ENCODE assay signal across 1 cellular context in genomic region chr11:6654281-6655019, GRCh38.
TF ChIP-seq lines count a peak whose summit lies in the region.

No MANE protein-coding gene starts in this region.

TF ChIP-seq in HepG2, 621 proteins besides CTCF, POLR2A, EP300 and RAD21 (continued from another document and continues in another):
- TF ChIP-seq ARID5B (CRISPR knock-in tag; IDR thresholded peaks at IDR 0.05) = peak; percentile 59
- no peak for TF ChIP-seq CREB3 (CRISPR knock-in tag; IDR thresholded peaks at IDR 0.05)
- TF ChIP-seq RXRA (CRISPR knock-in tag; IDR thresholded peaks at IDR 0.05) = peak; percentile 66; the same call in 1 of the 2 replicates
- TF ChIP-seq TBX2 (CRISPR knock-in tag; IDR thresholded peaks at IDR 0.05; ENCODE audit: borderline replicate concordance) = peak; percentile 75
- 0 out of 2 replicates have a peak, but pooled peaks have one; percentile 31 for TF ChIP-seq KDM2A (CRISPR knock-in tag; IDR thresholded peaks at IDR 0.05; ENCODE audit: borderline replicate concordance, low read depth)
- peak; percentile 72 for TF ChIP-seq RARA (CRISPR knock-in tag; IDR thresholded peaks at IDR 0.05)
- no peak for TF ChIP-seq FOXP1 (IDR thresholded peaks at IDR 0.05)
- TF ChIP-seq FOXP1 (CRISPR knock-in tag; IDR thresholded peaks at IDR 0.05) = peak; percentile 28; the same call in 1 of the 2 replicates
- TF ChIP-seq BCL6 (CRISPR knock-in tag; IDR thresholded peaks at IDR 0.05) = peak; percentile 76
- TF ChIP-seq HHEX (CRISPR knock-in tag; IDR thresholded peaks at IDR 0.05) = peak; percentile 95
- peak; percentile 58 for TF ChIP-seq SALL1 (CRISPR knock-in tag; IDR thresholded peaks at IDR 0.05)
- TF ChIP-seq MIER3 (CRISPR knock-in tag; IDR thresholded peaks at IDR 0.05; ENCODE audit: borderline replicate concordance) = no peak
- peak; percentile 72; the same call in 1 of the 2 replicates for TF ChIP-seq ZNF512B (CRISPR knock-in tag; IDR thresholded peaks at IDR 0.05; ENCODE audit: borderline replicate concordance)
- peak; percentile 64; the same call in 1 of the 2 replicates for TF ChIP-seq ZNF703 (CRISPR knock-in tag; IDR thresholded peaks at IDR 0.05; ENCODE audit: borderline replicate concordance)
- TF ChIP-seq SP5 (CRISPR knock-in tag; IDR thresholded peaks at IDR 0.05; ENCODE audit: borderline replicate concordance, low read depth) = peak; percentile 97
- no peak for TF ChIP-seq FOSL1 (CRISPR knock-in tag; IDR thresholded peaks at IDR 0.05; ENCODE audit: borderline replicate concordance)
- no peak for TF ChIP-seq ISX (CRISPR knock-in tag; conservative IDR thresholded peaks at IDR 0.05)
- TF ChIP-seq ZNF609 (CRISPR knock-in tag; IDR thresholded peaks at IDR 0.05; ENCODE audit: borderline replicate concordance) = peak; percentile 92
- peak; percentile 65 for TF ChIP-seq XRCC5 (optimal IDR thresholded peaks at IDR 0.05; ENCODE audit: low read length)
- peak; percentile 48; the same call in 1 of the 2 replicates for TF ChIP-seq MAX (IDR thresholded peaks at IDR 0.05)
- TF ChIP-seq PITX1 (CRISPR knock-in tag; IDR thresholded peaks at IDR 0.05) = peak; percentile 29; the same call in 1 of the 2 replicates
- no peak for TF ChIP-seq KLF9 (CRISPR knock-in tag; IDR thresholded peaks at IDR 0.05; ENCODE audit: low read depth)
- peak; percentile 71; the same call in 1 of the 2 replicates for TF ChIP-seq CBFB (CRISPR knock-in tag; IDR thresholded peaks at IDR 0.05)
- TF ChIP-seq SOX5 (CRISPR knock-in tag; IDR thresholded peaks at IDR 0.05; ENCODE audit: borderline replicate concordance) = peak; percentile 27; the same call in 1 of the 2 replicates
- TF ChIP-seq FOXA1 (IDR thresholded peaks at IDR 0.05) = no peak
- peak; percentile 77 for TF ChIP-seq FOXA1 (CRISPR knock-in tag; IDR thresholded peaks at IDR 0.05)
- TF ChIP-seq MYPOP (CRISPR knock-in tag; IDR thresholded peaks at IDR 0.05) = 0 out of 2 replicates have a peak, but pooled peaks have one; percentile 29
- peak; percentile 90 for TF ChIP-seq RERE (CRISPR knock-in tag; IDR thresholded peaks at IDR 0.05; ENCODE audit: low read depth)
- peak; percentile 48; the same call in 1 of the 2 replicates for TF ChIP-seq TBX3 (IDR thresholded peaks at IDR 0.05; ENCODE audit: borderline replicate concordance)
- peak; percentile 75; the same call in 1 of the 2 replicates for TF ChIP-seq ZNF281 (CRISPR knock-in tag; IDR thresholded peaks at IDR 0.05; ENCODE audit: borderline replicate concordance)
- no peak for TF ChIP-seq DBP (CRISPR knock-in tag; IDR thresholded peaks at IDR 0.05; ENCODE audit: not compliant biosample characterization)
- peak; percentile 56; the same call in 1 of the 2 replicates for TF ChIP-seq RXRB (CRISPR knock-in tag; IDR thresholded peaks at IDR 0.05; ENCODE audit: borderline replicate concordance)
